ENCODE assay signal across 14 cellular contexts in the genomic region with DNA sequence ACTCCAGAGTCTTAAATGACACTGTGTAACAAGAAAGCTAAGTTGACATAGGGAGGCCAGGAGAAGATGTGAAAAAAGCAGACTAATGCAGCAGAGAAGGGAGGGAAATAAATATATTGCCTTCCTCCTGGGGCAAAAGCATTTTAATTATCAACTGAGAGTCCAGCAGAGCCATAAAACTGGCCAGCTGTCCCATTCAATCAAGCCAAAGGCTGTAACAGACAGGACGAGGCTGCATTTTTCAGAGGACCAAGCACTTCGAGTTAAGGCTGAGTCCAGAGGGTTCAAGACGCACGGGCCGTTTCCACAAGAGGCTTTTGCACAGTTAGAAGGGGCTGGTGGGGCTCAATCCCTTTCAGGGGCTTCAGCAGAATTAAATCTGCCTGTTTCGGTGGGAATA.
"Had no signal": no experiment of that assay in that cellular context is flagged by ENCODE, and none has a peak within 500 bp of the region (broad histone marks: within the 10 kb centered on the region; RNA-seq: fewer than 3 reads in every experiment).

No MANE protein-coding gene starts in this region.

- H3K36me3 ChIP-seq: pancreas had no signal

- H3K4me3 ChIP-seq: pancreas had no signal

- ATAC-seq: pancreas had no signal

- H3K9me3 ChIP-seq: pancreas had no signal

- DNase-seq: activated CD4-positive, alpha-beta T cell treated with anti-CD3 and anti-CD28 coated beads, Interleukin-2, amount 50 U/mL, for 1 hour; activated CD4-positive, CD25-positive, alpha-beta regulatory T cell; activated CD8-positive, alpha-beta memory T cell treated with anti-CD3 and anti-CD28 coated beads for 24 hours; activated gamma-delta T cell treated with Interleukin-2 at 50 U/mL for 16 hours; activated naive CD8-positive, alpha-beta T cell treated with anti-CD3 and anti-CD28 coated beads for 36 hours; amygdala; effector CD8-positive, alpha-beta T cell; hypothalamus; kidney glomerular epithelial cell; pancreas; small intestine; stimulated activated CD4-positive, alpha-beta T cell treated with anti-CD3 and anti-CD28 coated beads, Interleukin-4, amount 100 ng/mL, for 24 hours; stimulated activated naive CD4-positive, alpha-beta T cell; trophoblast cell had no signal

- H3K4me1 ChIP-seq: pancreas had no signal

- H3K27me3 ChIP-seq: pancreas had no signal

- H3K27ac ChIP-seq: pancreas had no signal
